Comparison of ENCODE assay signal across 9 cellular contexts in the genomic region with DNA sequence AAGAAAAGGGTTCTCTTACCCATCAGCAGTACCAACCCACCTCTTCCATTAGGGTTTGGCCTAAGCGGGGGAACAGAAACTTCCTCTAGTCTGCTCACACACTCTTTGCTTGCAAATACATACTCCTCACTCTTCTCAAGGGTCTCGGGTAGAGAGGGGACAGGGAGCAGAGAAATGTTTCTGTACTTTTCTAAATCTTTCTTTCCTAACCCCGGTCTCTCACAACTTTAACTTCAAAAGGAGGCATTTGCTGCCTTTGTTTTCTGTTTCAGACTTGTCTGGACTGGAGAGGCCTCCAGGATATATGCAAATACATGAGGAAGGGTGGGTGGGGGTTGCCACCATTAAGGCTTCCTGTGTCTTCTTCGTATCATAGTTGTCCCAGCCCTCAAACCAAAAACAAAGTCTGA. TPM values are rescaled to one million over a fixed set of nuclear protein-coding genes. Genes with fewer than 3 reads are reported as not detected.
DNase-seq lines count a peak whose midpoint lies in the region; ATAC-seq and TF ChIP-seq lines count a peak whose summit lies in the region.
"Had no signal": no experiment of that assay in that cellular context is flagged by ENCODE, and none has a peak within 500 bp of the region (broad histone marks: within the 10 kb centered on the region; RNA-seq: fewer than 3 reads in every experiment).

No MANE protein-coding gene starts in this region.

- no peaks in the 10 kb centered on the region for H3K27me3 ChIP-seq in naive thymus-derived CD4-positive, alpha-beta T cell (ENCODE audit: control insufficient read depth in 2 of 2, insufficient read depth in 2 of 2, low read length in 2 of 2)
- H3K27me3 ChIP-seq in SK-N-SH (ENCODE audit: insufficient read depth): no peaks in the 10 kb centered on the region

- H3K4me1 ChIP-seq in naive thymus-derived CD4-positive, alpha-beta T cell (ENCODE audit: control insufficient read depth in 2 of 2, insufficient read depth in 2 of 2, low read length in 2 of 2): peaks cover 13 to 21% of the 10 kb centered on the region in 2 donors
- H3K4me1 ChIP-seq in SK-N-SH (ENCODE audit: control insufficient read depth in 1 of 2, insufficient read depth in 2 of 2, low read depth in 1 of 2, low read length in 1 of 2): no peaks in the 10 kb centered on the region; a peak in 1 of 4 replicates

- peak overlapping the region; percentile 60 for H3K27ac ChIP-seq in naive thymus-derived CD4-positive, alpha-beta T cell (ENCODE audit: low read depth, low read length)
- no peak overlapping the region for H3K27ac ChIP-seq in SK-N-SH (ENCODE audit: low read depth in 2 of 2, low read length in 1 of 2)

- intact Hi-C loops in naive thymus-derived CD4-positive, alpha-beta T cell (cut with micrococcal nuclease): loop anchor here (1.0 kb wide), 2 partner anchors 10 to 11 kb away; partner anchors contain the start of gene LAX1 (in 1 of the 2)

- H3K9ac ChIP-seq in SK-N-SH: no peak overlapping the region

- H3K4me3 Mint-ChIP-seq in activated CD4-positive, alpha-beta T cell treated with anti-CD3 and anti-CD28 coated beads, Interleukin-2, amount 10 ng/mL, durations not matched to agents 7 days and 5 days: no peak overlapping the region
- peak overlapping the region; percentile 18 to 76 (median 62) for H3K4me3 Mint-ChIP-seq in naive thymus-derived CD4-positive, alpha-beta T cell

- H3K4me3 ChIP-seq in naive thymus-derived CD4-positive, alpha-beta T cell (ENCODE audit: low read length): no peak overlapping the region
- no peak overlapping the region for H3K4me3 ChIP-seq in SK-N-SH (ENCODE audit: low read depth in 2 of 2, low read length in 1 of 2)

- no peaks in the 10 kb centered on the region for H3K9me3 Mint-ChIP-seq in activated CD4-positive, alpha-beta T cell treated with anti-CD3 and anti-CD28 coated beads, Interleukin-2, amount 10 ng/mL, durations not matched to agents 7 days and 5 days
- peaks cover 0 to 2% (median 0%) of the 10 kb centered on the region in 11 donors for H3K9me3 Mint-ChIP-seq in naive thymus-derived CD4-positive, alpha-beta T cell

- no peak overlapping the region for H3K4me2 ChIP-seq in SK-N-SH

- peak overlapping the region; percentile 93 for H3K27ac Mint-ChIP-seq in activated CD4-positive, alpha-beta T cell treated with anti-CD3 and anti-CD28 coated beads, Interleukin-2, amount 10 ng/mL, durations not matched to agents 7 days and 5 days
- peak overlapping the region; percentile 72 to 94 (median 88) for H3K27ac Mint-ChIP-seq in naive thymus-derived CD4-positive, alpha-beta T cell

- no peaks in the 10 kb centered on the region for H3K36me3 Mint-ChIP-seq in activated CD4-positive, alpha-beta T cell treated with anti-CD3 and anti-CD28 coated beads, Interleukin-2, amount 10 ng/mL, durations not matched to agents 7 days and 5 days (ENCODE audit: low read depth)
- no peaks in the 10 kb centered on the region for H3K36me3 Mint-ChIP-seq in naive thymus-derived CD4-positive, alpha-beta T cell

- CTCF ChIA-PET in activated CD4-positive, alpha-beta T cell treated with anti-CD3 and anti-CD28 coated beads, Interleukin-2, amount 10 ng/mL, durations not matched to agents 7 days and 5 days (lab: Charles Lee): no interaction called here
- CTCF ChIA-PET in naive thymus-derived CD4-positive, alpha-beta T cell (lab: Charles Lee): no interaction called here
- CTCF ChIA-PET in SK-N-SH (lab: Yijun Ruan, JAX): no interaction called here

- 81% methylated on average over 4 of the region's 4 CpGs for WGBS in SK-N-SH (ENCODE audit: low lambda C conversion rate)

- no peaks in the 10 kb centered on the region for H3K79me2 ChIP-seq in SK-N-SH (ENCODE audit: insufficient read depth)

- no peaks in the 10 kb centered on the region for H4K20me1 ChIP-seq in SK-N-SH (ENCODE audit: insufficient read depth)

- peak; percentile 24 for DNase-seq in activated CD4-positive, alpha-beta T cell treated with anti-CD3 and anti-CD28 coated beads, Interleukin-2, amount 10 ng/mL, durations not matched to agents 7 days and 5 days
- peak in 6 of 9 donors; percentile 16 to 34 (median 26) for DNase-seq in naive thymus-derived CD4-positive, alpha-beta T cell
- DNase-seq in SK-N-SH: no peak
- DNase-seq in AG08395 (ENCODE audit: low spot score): no peak
- no peak for DNase-seq in activated CD4-positive, CD25-positive, alpha-beta regulatory T cell treated with anti-CD3 and anti-CD28 coated beads, Interleukin-2, amount 50 U/mL, for 72 hours
- DNase-seq: KBM-7 had no signal

- no peaks in the 10 kb centered on the region for H3K27me3 Mint-ChIP-seq in activated CD4-positive, alpha-beta T cell treated with anti-CD3 and anti-CD28 coated beads, Interleukin-2, amount 10 ng/mL, durations not matched to agents 7 days and 5 days
- no peaks in the 10 kb centered on the region for H3K27me3 Mint-ChIP-seq in naive thymus-derived CD4-positive, alpha-beta T cell

- ATAC-seq in GM18907 (IDR thresholded peaks at IDR 0.05; ENCODE audit: unreplicated experiment): peak; percentile 63
- peak; percentile 51 for ATAC-seq in HG02884 (IDR thresholded peaks at IDR 0.05; ENCODE audit: unreplicated experiment)
- peak; percentile 54 for ATAC-seq in naive thymus-derived CD4-positive, alpha-beta T cell
- ATAC-seq in HG02571 (IDR thresholded peaks at IDR 0.05; ENCODE audit: unreplicated experiment): no peak

- TF ChIP-seq EP300 in SK-N-SH (IDR thresholded peaks at IDR 0.05; ENCODE audit: borderline replicate concordance in 1 of 2, low read depth in 1 of 2, low read length in 1 of 2): no peak

- H3K9me2 ChIP-seq in SK-N-SH: no peaks in the 10 kb centered on the region

- no peaks in the 10 kb centered on the region for H3K9me3 ChIP-seq in naive thymus-derived CD4-positive, alpha-beta T cell (ENCODE audit: control insufficient read depth in 2 of 3, low read length in 3 of 3)
- no peaks in the 10 kb centered on the region for H3K9me3 ChIP-seq in SK-N-SH

- H3K4me1 Mint-ChIP-seq in activated CD4-positive, alpha-beta T cell treated with anti-CD3 and anti-CD28 coated beads, Interleukin-2, amount 10 ng/mL, durations not matched to agents 7 days and 5 days: peaks cover 26% of the 10 kb centered on the region
- H3K4me1 Mint-ChIP-seq in naive thymus-derived CD4-positive, alpha-beta T cell: peaks cover 18 to 38% (median 28%) of the 10 kb centered on the region in 7 donors

- no peak overlapping the region for H2AFZ ChIP-seq in SK-N-SH (ENCODE audit: low read depth)

- peaks cover 6% of the 10 kb centered on the region for H3F3A ChIP-seq in SK-N-SH (replicated peaks; ENCODE audit: insufficient read depth)

- POLR2A ChIA-PET in activated CD4-positive, alpha-beta T cell treated with anti-CD3 and anti-CD28 coated beads, Interleukin-2, amount 10 ng/mL, durations not matched to agents 7 days and 5 days (lab: Charles Lee): no interaction called here
- POLR2A ChIA-PET in naive thymus-derived CD4-positive, alpha-beta T cell (lab: Charles Lee): interaction anchor here (2.0 kb wide), 1 partner anchor 11 kb away, joined by 9 read pairs; the partner anchor contains the start of gene LAX1
- POLR2A ChIA-PET in SK-N-SH (lab: Yijun Ruan, JAX): no interaction called here

- TF ChIP-seq CTCF in SK-N-SH (IDR thresholded peaks at IDR 0.05): no peak

- H3K36me3 ChIP-seq in naive thymus-derived CD4-positive, alpha-beta T cell (ENCODE audit: control insufficient read depth in 2 of 3, insufficient read depth in 3 of 3, low read length in 3 of 3): no peaks in the 10 kb centered on the region
- no peaks in the 10 kb centered on the region for H3K36me3 ChIP-seq in SK-N-SH (replicated peaks in 1 of 2; ENCODE audit: control insufficient read depth in 1 of 2, insufficient read depth in 2 of 2, low read length in 1 of 2)

- TF ChIP-seq RAD21 in SK-N-SH (IDR thresholded peaks at IDR 0.05; ENCODE audit: low read length): no peak

TF ChIP-seq in SK-N-SH, 30 proteins besides CTCF, POLR2A, EP300 and RAD21:
- TF ChIP-seq EZH2phosphoT487 (IDR thresholded peaks at IDR 0.05; ENCODE audit: borderline replicate concordance, low read depth) (no peak), YY1 (IDR thresholded peaks at IDR 0.05; ENCODE audit: low read depth) (no peak), IRF3 (IDR thresholded peaks at IDR 0.05; ENCODE audit: low read depth, low read length) (no peak), SIN3A (IDR thresholded peaks at IDR 0.05; ENCODE audit: borderline replicate concordance, low read depth, low read length) (no peak), RCOR1 (IDR thresholded peaks at IDR 0.05; ENCODE audit: low read length) (no peak)

RNA-seq across cellular contexts. Expression of gene LAX1, which starts 10.5 kb away (rescaled TPM):
- total RNA-seq in activated CD4-positive, alpha-beta T cell treated with anti-CD3 and anti-CD28 coated beads, Interleukin-2, amount 10 ng/mL, durations not matched to agents 7 days and 5 days: 10 to 100 TPM; 18.9 to 20.5 TPM
- total RNA-seq in naive thymus-derived CD4-positive, alpha-beta T cell: 10 to 100 TPM; 12.9 to 36.1 (median 18.6) TPM
- polyA plus RNA-seq in naive thymus-derived CD4-positive, alpha-beta T cell: 10 to 100 TPM; 16.5 to 38.6 TPM
- 0.03 and 0.08 TPM in 2 replicates for polyA plus RNA-seq in SK-N-SH (2012; rRNA removed)
- 0.01 and 0.03 TPM in 2 replicates for polyA plus RNA-seq in SK-N-SH (2012; cell fraction: cytosol; rRNA removed)
- polyA plus RNA-seq in SK-N-SH (2012; cell fraction: nucleus; rRNA removed): 0.06 TPM in 2 replicates

RNA-seq across cellular contexts. Expression of gene ZBED6, which starts 41.0 kb away (rescaled TPM):
- 10 to 100 TPM; 18.9 to 19.4 TPM for total RNA-seq in activated CD4-positive, alpha-beta T cell treated with anti-CD3 and anti-CD28 coated beads, Interleukin-2, amount 10 ng/mL, durations not matched to agents 7 days and 5 days
- 10 to 100 TPM; 23.8 to 36.1 (median 31.9) TPM for total RNA-seq in naive thymus-derived CD4-positive, alpha-beta T cell
- 1 to 10 TPM; 1.1 to 2.2 TPM for polyA plus RNA-seq in naive thymus-derived CD4-positive, alpha-beta T cell
- 2.5 and 3.2 TPM in 2 replicates for polyA plus RNA-seq in SK-N-SH (2012; rRNA removed)
- 1.6 and 2.4 TPM in 2 replicates for polyA plus RNA-seq in SK-N-SH (2012; cell fraction: cytosol; rRNA removed)
- 3.7 and 6.8 TPM in 2 replicates for polyA plus RNA-seq in SK-N-SH (2012; cell fraction: nucleus; rRNA removed)

RNA-seq across cellular contexts. Expression of gene ZC3H11A, which starts 41.0 kb away (rescaled TPM):
- total RNA-seq in activated CD4-positive, alpha-beta T cell treated with anti-CD3 and anti-CD28 coated beads, Interleukin-2, amount 10 ng/mL, durations not matched to agents 7 days and 5 days: 10 to 100 TPM; 83.6 to 97.8 TPM
- 100 to 1,000 TPM in 2 of 5 experiments, 10 to 100 TPM in 3; 70.9 to 138 (median 91.6) TPM for total RNA-seq in naive thymus-derived CD4-positive, alpha-beta T cell
- 10 to 100 TPM; 58.0 to 67.7 TPM for polyA plus RNA-seq in naive thymus-derived CD4-positive, alpha-beta T cell
- polyA plus RNA-seq in SK-N-SH (2012; rRNA removed): 38.0 and 49.6 TPM in 2 replicates
- polyA plus RNA-seq in SK-N-SH (2012; cell fraction: cytosol; rRNA removed): 46.4 and 51.3 TPM in 2 replicates
- 59.8 and 83.2 TPM in 2 replicates for polyA plus RNA-seq in SK-N-SH (2012; cell fraction: nucleus; rRNA removed)

Comparison
In these comparisons a context has a peak if more than half of its experiments do, and no peak if none do; other contexts are left out.
1. DNase-seq: peak in activated CD4-positive, alpha-beta T cell treated with anti-CD3 and anti-CD28 coated beads, Interleukin-2, amount 10 ng/mL, durations not matched to agents 7 days and 5 days (single experiment) and naive thymus-derived CD4-positive, alpha-beta T cell (6 of 9); none in SK-N-SH (single experiment), AG08395 (single experiment) and activated CD4-positive, CD25-positive, alpha-beta regulatory T cell treated with anti-CD3 and anti-CD28 coated beads, Interleukin-2, amount 50 U/mL, for 72 hours (single experiment).